In genomic region chr12:49364989-49365388, GRCh38 we compare ENCODE assay signal across 1 cellular context.
TF ChIP-seq lines count a peak whose summit lies in the region.

No MANE protein-coding gene starts in this region.

TF ChIP-seq in IMR-90, 13 proteins besides CTCF, POLR2A, EP300 and RAD21:
- TF ChIP-seq MAZ (IDR thresholded peaks at IDR 0.05; ENCODE audit: borderline replicate concordance, low read depth, low read length) (no peak), CEBPB (IDR thresholded peaks at IDR 0.05; ENCODE audit: low read depth, low read length) (peak; percentile 98)
